10 cellular contexts compared by ENCODE assay signal in genomic region chr3:150737874-150738679, GRCh38. TPM values are rescaled to one million over a fixed set of nuclear protein-coding genes. Genes with fewer than 3 reads are reported as not detected.
DNase-seq lines count a peak whose midpoint lies in the region; ATAC-seq and TF ChIP-seq lines count a peak whose summit lies in the region.
"Had no signal": no experiment of that assay in that cellular context is flagged by ENCODE, and none has a peak within 500 bp of the region (broad histone marks: within the 10 kb centered on the region; RNA-seq: fewer than 3 reads in every experiment).

No MANE protein-coding gene starts in this region.

- peaks cover 0 to 12% (median 0%) of the 10 kb centered on the region in 4 donors for H3K36me3 ChIP-seq in right lobe of liver

- peak; percentile 17 for TF ChIP-seq POLR2A in right lobe of liver (IDR thresholded peaks at IDR 0.05)

- H3K27me3 ChIP-seq in right lobe of liver = no peaks in the 10 kb centered on the region
- H3K27me3 ChIP-seq: SJSA1 had no signal

- H3K9me3 ChIP-seq in right lobe of liver = no peaks in the 10 kb centered on the region
- H3K9me3 ChIP-seq: SJSA1 had no signal

- intact Hi-C loops in right lobe of liver (cut with DNase I) = no loop called here

- peaks cover 0 to 89% (median 44%) of the 10 kb centered on the region in 4 donors for H3K4me1 ChIP-seq in right lobe of liver

- H3K4me3 ChIP-seq in right lobe of liver = no peak overlapping the region
- H3K4me3 ChIP-seq: SJSA1 had no signal

- DNase-seq in DMS53 (lab: John Stamatoyannopoulos, UW) (peak; percentile 29), DMS53 treated with DMSO at 0.1 percent for 48 hours (lab: John Stamatoyannopoulos, UW; ENCODE audit: unreplicated experiment) (no peak), right lobe of liver (peak in 2 of 3 donors; percentile 43 to 50), NCI-H345 treated with DMSO at 0.1 percent for 48 hours (lab: John Stamatoyannopoulos, UW; ENCODE audit: unreplicated experiment) (no peak), NCI-H146 treated with DMSO at 0.1 percent for 48 hours (lab: John Stamatoyannopoulos, UW; ENCODE audit: unreplicated experiment) (no peak), middle frontal gyrus (ENCODE audit: extremely low spot score, low spot score) (no peak)
- peak; percentile 70 to 71 for DNase-seq in activated T-cell treated with anti-CD3 and anti-CD28 coated beads, Interleukin-2, amount 50 U/mL, for 48 hours

- no peak for TF ChIP-seq CTCF in right lobe of liver (IDR thresholded peaks at IDR 0.05)

- ATAC-seq in HG03354 (IDR thresholded peaks at IDR 0.05; ENCODE audit: poor library complexity, severe bottlenecking, unreplicated experiment) = peak; percentile 47
- ATAC-seq in right lobe of liver = peak; percentile 3 to 48 (median 8)

- whole genome bisulfite sequencing in right lobe of liver (ENCODE audit: insufficient coverage, low coverage, low lambda C conversion rate, missing lambda C conversion rate) = 21% methylated on average over 2 of the region's 2 CpGs

- H3K27ac ChIP-seq in right lobe of liver = peak overlapping the region; percentile 56 to 94 (median 83)
- H3K27ac ChIP-seq: 22Rv1, SJSA1 had no signal

RNA-seq across cellular contexts. Expression of gene SIAH2, which starts 24.9 kb away (rescaled TPM):
- 10 to 100 TPM; 20.5 to 53.0 (median 36.5) TPM for total RNA-seq in right lobe of liver

RNA-seq across cellular contexts. Expression of gene ERICH6, which starts 34.4 kb away (rescaled TPM):
- under 1 TPM in 1 of 6 experiments, not detected in 5; 0.49 TPM for total RNA-seq in right lobe of liver
- total RNA-seq: SJSA1 had no signal

Comparison
In these comparisons a context has a peak if more than half of its experiments do, and no peak if none do; other contexts are left out.
1. DNase-seq: peak in DMS53 (single experiment), activated T-cell treated with anti-CD3 and anti-CD28 coated beads, Interleukin-2, amount 50 U/mL, for 48 hours (2 of 2) and right lobe of liver (2 of 3); none in DMS53 treated with DMSO at 0.1 percent for 48 hours (single experiment), NCI-H345 treated with DMSO at 0.1 percent for 48 hours (single experiment), NCI-H146 treated with DMSO at 0.1 percent for 48 hours (single experiment) and middle frontal gyrus (single experiment).